19 cellular contexts compared by ENCODE assay signal in the genomic region with DNA sequence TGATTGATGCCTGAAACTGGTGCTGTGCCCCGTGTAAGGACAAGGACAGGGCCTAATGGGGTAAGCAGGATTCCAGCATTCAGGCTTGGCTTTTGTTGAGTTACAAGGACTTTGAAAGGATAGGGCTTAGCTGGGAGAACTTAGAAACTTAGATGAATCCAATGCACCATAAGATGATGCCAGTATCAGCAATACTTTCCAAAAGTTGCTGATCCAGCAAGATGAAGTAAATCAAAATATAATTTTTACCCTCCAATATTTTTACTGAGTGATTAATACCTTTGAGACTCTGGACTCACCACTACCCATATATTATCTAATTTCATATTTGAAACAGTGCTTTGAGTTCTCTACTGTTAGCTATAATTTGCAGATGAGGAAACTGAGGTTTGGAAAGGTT.
DNase-seq lines count a peak whose midpoint lies in the region; ATAC-seq, FAIRE-seq and TF ChIP-seq lines count a peak whose summit lies in the region.
"Had no signal": no experiment of that assay in that cellular context is flagged by ENCODE, and none has a peak within 500 bp of the region (broad histone marks: within the 10 kb centered on the region; RNA-seq: fewer than 3 reads in every experiment).

No MANE protein-coding gene starts in this region.

- no peak overlapping the region for H3K14ac ChIP-seq in IMR-90 (replicated peaks; ENCODE audit: low read depth, low read length)

- no CpG with 5 or more reads among the region's 1 CpG for WGBS in IMR-90 (ENCODE audit: extremely low coverage in 2 of 2, insufficient read length in 1 of 2), 2 experiments
- 0% methylated on average over 1 of the region's 1 CpG for WGBS in K562 (ENCODE audit: insufficient coverage, low coverage, missing lambda C conversion rate)

- ATAC-seq in IMR-90 (ENCODE audit: low read depth) (no peak), K562 (no peak), GM21825 (IDR thresholded peaks at IDR 0.05; ENCODE audit: unreplicated experiment) (no peak)
- ATAC-seq in naive thymus-derived CD8-positive, alpha-beta T cell: no peak
- ATAC-seq: CD8-positive, alpha-beta T cell; HCT116 had no signal

- CTCF ChIA-PET in A673 (lab: Charles Lee): no interaction called here
- CTCF ChIA-PET in IMR-90 (lab: Yijun Ruan, JAX): no interaction called here
- CTCF ChIA-PET in K562 (lab: Yijun Ruan, JAX; ENCODE audit: low intra/inter-chr PET ratio): no interaction called here

- H3K9me1 ChIP-seq in IMR-90 (ENCODE audit: insufficient read depth, low read length) (no peaks in the 10 kb centered on the region), K562 (ENCODE audit: control insufficient read depth, insufficient read depth, low read length) (no peaks in the 10 kb centered on the region)

- H2AFZ ChIP-seq in IMR-90 (replicated peaks; ENCODE audit: low read length, poor library complexity): no peak overlapping the region
- H2AFZ ChIP-seq in K562 (ENCODE audit: low read depth, low read length): no peak overlapping the region

- no TSS peak for BruUV-seq in A673 (replicated peaks; lab: Mats Ljungman, UMichigan)
- BruUV-seq in IMR-90 (replicated peaks; lab: Mats Ljungman, UMichigan): no TSS peak
- BruUV-seq in K562 (replicated peaks; lab: Mats Ljungman, UMichigan): no TSS peak

- no peak overlapping the region for H2BK20ac ChIP-seq in IMR-90 (ENCODE audit: low read depth, low read length)

- H4K20me1 ChIP-seq in IMR-90 (ENCODE audit: insufficient read depth, low read length) (no peaks in the 10 kb centered on the region), K562 (replicated peaks; ENCODE audit: control insufficient read depth, insufficient read depth, low read length) (no peaks in the 10 kb centered on the region)

- no peak for TF ChIP-seq EP300 in K562 (IDR thresholded peaks at IDR 0.05; ENCODE audit: low read length)

- H3K56ac ChIP-seq in IMR-90 (ENCODE audit: extremely low read depth, insufficient read depth, low read length): no peak overlapping the region

- dilution Hi-C loops in IMR-90 (cut with HindIII; ENCODE audit: low sequenced_read_pairs, unreplicated experiment): no loop called here

- H3K9ac ChIP-seq in IMR-90 (ENCODE audit: low read depth, low read length) (no peak overlapping the region), K562 (ENCODE audit: insufficient read depth in 1 of 2, low read depth in 2 of 2, low read length in 2 of 2) (no peak overlapping the region)

- H3K27ac Mint-ChIP-seq in activated naive CD8-positive, alpha-beta T cell treated with anti-CD3 and anti-CD28 coated beads for 36 hours: no peak overlapping the region
- H3K27ac Mint-ChIP-seq in naive thymus-derived CD8-positive, alpha-beta T cell: no peak overlapping the region
- H3K27ac Mint-ChIP-seq: CD8-positive, alpha-beta T cell; HFFc6; IgD-negative memory B cell had no signal

- no peak overlapping the region for H2AK9ac ChIP-seq in IMR-90 (replicated peaks; ENCODE audit: low read depth, low read length, poor library complexity)

- H2AK5ac ChIP-seq in IMR-90 (ENCODE audit: low read depth, low read length): no peak overlapping the region

- H4K8ac ChIP-seq in IMR-90 (ENCODE audit: low read depth in 2 of 2, low read length in 2 of 2): no peak overlapping the region

- TF ChIP-seq CTCF in A673 (conservative IDR thresholded peaks at IDR 0.05; ENCODE audit: low read depth, low read length) (0 out of 2 replicates have a peak, but pooled peaks have one; percentile 1), IMR-90 (conservative IDR thresholded peaks at IDR 0.05; ENCODE audit: low read depth, low read length) (no peak), K562 (IDR thresholded peaks at IDR 0.05 in 2 of 3, conservative IDR thresholded peaks at IDR 0.05 in 1 of 3; ENCODE audit: insufficient read depth in 2 of 3, low read depth in 1 of 3, low read length in 3 of 3) (no peak), neutrophil (IDR thresholded peaks at IDR 0.05) (no peak)

- H3K9me3 Mint-ChIP-seq in activated naive CD8-positive, alpha-beta T cell treated with anti-CD3 and anti-CD28 coated beads for 36 hours: no peaks in the 10 kb centered on the region
- peaks cover 2 to 15% (median 7%) of the 10 kb centered on the region in 9 donors for H3K9me3 Mint-ChIP-seq in naive thymus-derived CD8-positive, alpha-beta T cell

- no peaks in the 10 kb centered on the region for H3K4me1 Mint-ChIP-seq in activated naive CD8-positive, alpha-beta T cell treated with anti-CD3 and anti-CD28 coated beads for 36 hours
- H3K4me1 Mint-ChIP-seq in naive thymus-derived CD8-positive, alpha-beta T cell: no peaks in the 10 kb centered on the region
- H3K4me1 Mint-ChIP-seq: IgD-negative memory B cell had no signal

- FAIRE-seq in K562 (lab: Jason Lieb, UNC): no peak
- FAIRE-seq: D721Med, G401.6, GM12891 had no signal

- H3K4me2 ChIP-seq in IMR-90 (ENCODE audit: low read depth, low read length) (no peak overlapping the region), K562 (ENCODE audit: insufficient read depth, low read length) (no peak overlapping the region)

- TF ChIP-seq RAD21 in IMR-90 (IDR thresholded peaks at IDR 0.05; ENCODE audit: low read length): no peak
- TF ChIP-seq RAD21 in K562 (CRISPR knock-in tag; conservative IDR thresholded peaks at IDR 0.05 in 1 of 2, IDR thresholded peaks at IDR 0.05 in 1 of 2): no peak

- peaks cover 3% of the 10 kb centered on the region for H3K27me3 Mint-ChIP-seq in activated naive CD8-positive, alpha-beta T cell treated with anti-CD3 and anti-CD28 coated beads for 36 hours
- peaks cover 0 to 9% (median 7%) of the 10 kb centered on the region in 5 donors for H3K27me3 Mint-ChIP-seq in naive thymus-derived CD8-positive, alpha-beta T cell
- H3K27me3 Mint-ChIP-seq: IgD-negative memory B cell had no signal

- no peak overlapping the region for H2BK15ac ChIP-seq in IMR-90 (ENCODE audit: low read depth, low read length)

- POLR2A ChIA-PET in A673 (lab: Charles Lee; ENCODE audit: low non-redundant PET): no interaction called here
- POLR2A ChIA-PET in IMR-90 (lab: Charles Lee; ENCODE audit: unreplicated experiment): no interaction called here
- POLR2A ChIA-PET in K562 (lab: Yijun Ruan, JAX): no interaction called here
- POLR2A ChIA-PET in naive thymus-derived CD8-positive, alpha-beta T cell (lab: Charles Lee): no interaction called here

- no peaks in the 10 kb centered on the region for H3K36me3 Mint-ChIP-seq in activated naive CD8-positive, alpha-beta T cell treated with anti-CD3 and anti-CD28 coated beads for 36 hours
- peaks cover 0 to 4% (median 0%) of the 10 kb centered on the region in 3 donors for H3K36me3 Mint-ChIP-seq in naive thymus-derived CD8-positive, alpha-beta T cell
- H3K36me3 Mint-ChIP-seq: CD8-positive, alpha-beta T cell had no signal

- intact Hi-C loops in A673 (cut with micrococcal nuclease; ENCODE audit: unreplicated experiment): loop anchor here (5.0 kb wide), 1 partner anchor 164 kb away; no protein-coding TSS in a partner anchor
- intact Hi-C loops in IMR-90 (cut with micrococcal nuclease): no loop called here
- intact Hi-C loops in K562 (cut with micrococcal nuclease): no loop called here

- H3K4me1 ChIP-seq in A673 (ENCODE audit: insufficient read depth, low read length, poor library complexity, severe bottlenecking) (peaks cover 12% of the 10 kb centered on the region), IMR-90 (ENCODE audit: control insufficient read depth, insufficient read depth, low read length) (no peaks in the 10 kb centered on the region), K562 (replicated peaks in 1 of 2; ENCODE audit: control insufficient read depth in 2 of 2, insufficient read depth in 2 of 2, low read length in 2 of 2) (no peaks in the 10 kb centered on the region), neutrophil (ENCODE audit: control insufficient read depth in 1 of 2, insufficient read depth in 1 of 2, low read depth in 1 of 2, low read length in 1 of 2) (peaks cover 45 to 56% of the 10 kb centered on the region in 2 experiments)
- H3K4me1 ChIP-seq: Caco-2 had no signal

- in situ Hi-C loops in IMR-90 (cut with MboI; ENCODE audit: low sequenced_read_pairs): no loop called here
- in situ Hi-C loops in K562 (cut with MboI): no loop called here

- no peak overlapping the region for H2BK5ac ChIP-seq in IMR-90 (ENCODE audit: low read depth, low read length, poor library complexity, severe bottlenecking)

- H3K27ac ChIP-seq in A673 (ENCODE audit: low read depth, low read length, poor library complexity, severe bottlenecking): no peak overlapping the region
- H3K27ac ChIP-seq in IMR-90 (ENCODE audit: insufficient read depth, low read length): no peak overlapping the region
- H3K27ac ChIP-seq in K562 (ENCODE audit: extremely low read depth, low read depth, low read length): no peak overlapping the region
- peak overlapping the region; percentile 78 for H3K27ac ChIP-seq in neutrophil
- H3K27ac ChIP-seq: HL-60 had no signal

- no peaks in the 10 kb centered on the region for H3K79me1 ChIP-seq in IMR-90 (ENCODE audit: low read depth in 1 of 2, low read length in 2 of 2)

- no peak overlapping the region for H3K18ac ChIP-seq in IMR-90 (ENCODE audit: low read depth, low read length)

- H3K36me3 ChIP-seq in A673 (ENCODE audit: insufficient read depth, low read length, poor library complexity, severe bottlenecking) (no peaks in the 10 kb centered on the region), IMR-90 (ENCODE audit: control insufficient read depth, insufficient read depth, low read length) (no peaks in the 10 kb centered on the region), K562 (ENCODE audit: control insufficient read depth, insufficient read depth, low read length) (no peaks in the 10 kb centered on the region), neutrophil (no peaks in the 10 kb centered on the region)

- H3K23ac ChIP-seq in IMR-90 (ENCODE audit: low read depth, low read length): no peak overlapping the region

- H3K4me3 Mint-ChIP-seq in activated naive CD8-positive, alpha-beta T cell treated with anti-CD3 and anti-CD28 coated beads for 36 hours: no peak overlapping the region
- no peak overlapping the region for H3K4me3 Mint-ChIP-seq in naive thymus-derived CD8-positive, alpha-beta T cell
- H3K4me3 Mint-ChIP-seq: CD8-positive, alpha-beta T cell; HFFc6; IgD-negative memory B cell had no signal

- TF ChIP-seq POLR2A in IMR-90 (IDR thresholded peaks at IDR 0.05; ENCODE audit: low read depth, low read length) (no peak), K562 (conservative IDR thresholded peaks at IDR 0.05) (no peak)

- no peaks in the 10 kb centered on the region for H3K79me2 ChIP-seq in K562 (ENCODE audit: control insufficient read depth, insufficient read depth, low read length)

- no peak overlapping the region for H4K5ac ChIP-seq in IMR-90 (ENCODE audit: low read depth, low read length)

- H4K91ac ChIP-seq in IMR-90 (ENCODE audit: insufficient read depth, low read depth, low read length): no peak overlapping the region

- H3K4ac ChIP-seq in IMR-90 (ENCODE audit: low read depth, low read length): no peak overlapping the region

- H3K4me3 ChIP-seq in A673 (ENCODE audit: low read depth, low read length, poor library complexity, severe bottlenecking): no peak overlapping the region
- no peak overlapping the region for H3K4me3 ChIP-seq in IMR-90 (ENCODE audit: insufficient read depth, low read depth, low read length)
- no peak overlapping the region for H3K4me3 ChIP-seq in K562
- no peak overlapping the region for H3K4me3 ChIP-seq in neutrophil (ENCODE audit: low read depth in 1 of 2, low read length in 1 of 2)

- H3K9me3 ChIP-seq in A673 (ENCODE audit: low read depth, low read length, poor library complexity, severe bottlenecking) (no peaks in the 10 kb centered on the region), IMR-90 (ENCODE audit: control insufficient read depth, insufficient read depth, low read length) (no peaks in the 10 kb centered on the region; the same call in 1 of the 2 replicates), K562 (replicated peaks; ENCODE audit: control insufficient read depth, insufficient read depth, low read depth, low read length) (no peaks in the 10 kb centered on the region), neutrophil (no peaks in the 10 kb centered on the region)
- H3K9me3 ChIP-seq: Caco-2 had no signal

- no peak for DNase-seq in A673 (ENCODE audit: low spot score)
- no peak for DNase-seq in IMR-90
- DNase-seq in K562 (ENCODE audit: extremely low read depth in 1 of 4, low spot score in 3 of 4): no peak
- DNase-seq in activated naive CD8-positive, alpha-beta T cell treated with anti-CD3 and anti-CD28 coated beads for 36 hours: no peak
- no peak for DNase-seq in naive thymus-derived CD8-positive, alpha-beta T cell
- DNase-seq: Caco-2; CD8-positive, alpha-beta T cell; GOT3; H7; HFFc6; KG1 had no signal

- H2BK120ac ChIP-seq in IMR-90 (ENCODE audit: low read depth, low read length): no peak overlapping the region

- H3K27me3 ChIP-seq in A673 (replicated peaks; ENCODE audit: insufficient read depth, low read depth, low read length, poor library complexity): no peaks in the 10 kb centered on the region
- no peaks in the 10 kb centered on the region for H3K27me3 ChIP-seq in IMR-90 (ENCODE audit: control insufficient read depth, insufficient read depth, low read length)
- no peaks in the 10 kb centered on the region for H3K27me3 ChIP-seq in K562 (ENCODE audit: control insufficient read depth in 2 of 2, insufficient read depth in 2 of 2, low read length in 2 of 2)
- H3K27me3 ChIP-seq in neutrophil: no peaks in the 10 kb centered on the region
